Comparison of ENCODE assay signal across 15 cellular contexts in genomic region chr4:153773236-153773690, GRCh38. TPM values are rescaled to one million over a fixed set of nuclear protein-coding genes. Genes with fewer than 3 reads are reported as not detected.
DNase-seq lines count a peak whose midpoint lies in the region; ATAC-seq and TF ChIP-seq lines count a peak whose summit lies in the region.
"Had no signal": no experiment of that assay in that cellular context is flagged by ENCODE, and none has a peak within 500 bp of the region (broad histone marks: within the 10 kb centered on the region; RNA-seq: fewer than 3 reads in every experiment).

No MANE protein-coding gene starts in this region.

- no peak overlapping the region for H3K4me3 Mint-ChIP-seq in Calu3 (ENCODE audit: low read depth, unreplicated experiment)
- H3K4me3 Mint-ChIP-seq: central memory CD8-positive, alpha-beta T cell; natural killer cell had no signal

- DNase-seq in GM10266 (ENCODE audit: extremely low spot score) (peak; percentile 1), MV-4-11 (lab: John Stamatoyannopoulos, UW) (peak; percentile 40), adipocyte (ENCODE audit: low read depth) (peak; percentile 45), iPS-NIHi11 (ENCODE audit: low spot score) (peak; percentile 42), Calu3 (no peak)
- DNase-seq: C1 segment of cervical spinal cord, left ventricle myocardium inferior, natural killer cell, NCI-H2107, transverse colon had no signal

- no peaks in the 10 kb centered on the region for H3K9me3 Mint-ChIP-seq in Calu3 (ENCODE audit: low read depth, unreplicated experiment)
- H3K9me3 Mint-ChIP-seq: central memory CD8-positive, alpha-beta T cell; natural killer cell had no signal

- BruUV-seq in Calu3 (replicated peaks; lab: Mats Ljungman, UMichigan): no TSS peak

- H3K27me3 Mint-ChIP-seq in Calu3 (ENCODE audit: unreplicated experiment): no peaks in the 10 kb centered on the region

- H3K9ac ChIP-seq in adipocyte (ENCODE audit: low read length): no peak overlapping the region

- H3K4me1 ChIP-seq in adipocyte (ENCODE audit: control insufficient read depth, insufficient read depth, low read length): peaks cover 10% of the 10 kb centered on the region
- H3K4me1 ChIP-seq: left ventricle myocardium inferior, transverse colon had no signal

- no peak overlapping the region for H3K27ac Mint-ChIP-seq in Calu3 (ENCODE audit: unreplicated experiment)
- H3K27ac Mint-ChIP-seq: activated naive CD4-positive, alpha-beta T cell treated with anti-CD3 and anti-CD28 coated beads, Interleukin-2, amount 50 U/mL, for 72 hours; natural killer cell had no signal

- no peaks in the 10 kb centered on the region for H3K27me3 ChIP-seq in adipocyte (replicated peaks; ENCODE audit: control insufficient read depth, insufficient read depth, low read length)

- H3K36me3 ChIP-seq in adipocyte (ENCODE audit: control insufficient read depth, insufficient read depth, low read length, severe bottlenecking): no peaks in the 10 kb centered on the region
- H3K36me3 ChIP-seq: left ventricle myocardium inferior, transverse colon had no signal

- CTCF ChIA-PET in Calu3 (lab: Charles Lee): no interaction called here

- H3K9me3 ChIP-seq in adipocyte (ENCODE audit: control insufficient read depth, low read length): no peaks in the 10 kb centered on the region
- H3K9me3 ChIP-seq: transverse colon had no signal

- intact Hi-C loops in Calu3 (cut with micrococcal nuclease; ENCODE audit: unreplicated experiment): no loop called here

- no peaks in the 10 kb centered on the region for H3K36me3 Mint-ChIP-seq in Calu3 (ENCODE audit: insufficient read depth, unreplicated experiment)
- H3K36me3 Mint-ChIP-seq: natural killer cell had no signal

- ATAC-seq in GM21717 (IDR thresholded peaks at IDR 0.05; ENCODE audit: unreplicated experiment): no peak
- no peak for ATAC-seq in HG03135 (IDR thresholded peaks at IDR 0.05; ENCODE audit: unreplicated experiment)
- ATAC-seq in HG03280 (IDR thresholded peaks at IDR 0.05; ENCODE audit: unreplicated experiment): no peak
- ATAC-seq: activated naive CD4-positive, alpha-beta T cell treated with anti-CD3 and anti-CD28 coated beads, Interleukin-2, amount 50 U/mL, for 72 hours; natural killer cell had no signal

- TF ChIP-seq CTCF in GM10266 (IDR thresholded peaks at IDR 0.05; ENCODE audit: control insufficient read depth, insufficient read depth, low read depth, missing control alignments) (peak; percentile 7), Calu3 (IDR thresholded peaks at IDR 0.05; ENCODE audit: unreplicated experiment) (no peak)

- H3K4me1 Mint-ChIP-seq in Calu3 (ENCODE audit: low read depth, unreplicated experiment): no peaks in the 10 kb centered on the region
- H3K4me1 Mint-ChIP-seq: central memory CD8-positive, alpha-beta T cell; natural killer cell had no signal

- H3K4me3 ChIP-seq in adipocyte (ENCODE audit: low read length): no peak overlapping the region
- H3K4me3 ChIP-seq: left ventricle myocardium inferior, transverse colon had no signal

RNA-seq across cellular contexts. Expression of gene RNF175, which starts 13.4 kb away (rescaled TPM):
- 0.54 and 0.66 TPM in 2 replicates for total RNA-seq in Calu3 (2022)

RNA-seq across cellular contexts. Expression of gene SFRP2, which starts 15.6 kb away (rescaled TPM):
- total RNA-seq in Calu3 (2022): not detected in 2 replicates
- total RNA-seq: activated naive CD4-positive, alpha-beta T cell treated with anti-CD3 and anti-CD28 coated beads, Interleukin-2, amount 50 U/mL, for 72 hours; natural killer cell had no signal
